ENCODE assay signal across 1 cellular context in the genomic region with DNA sequence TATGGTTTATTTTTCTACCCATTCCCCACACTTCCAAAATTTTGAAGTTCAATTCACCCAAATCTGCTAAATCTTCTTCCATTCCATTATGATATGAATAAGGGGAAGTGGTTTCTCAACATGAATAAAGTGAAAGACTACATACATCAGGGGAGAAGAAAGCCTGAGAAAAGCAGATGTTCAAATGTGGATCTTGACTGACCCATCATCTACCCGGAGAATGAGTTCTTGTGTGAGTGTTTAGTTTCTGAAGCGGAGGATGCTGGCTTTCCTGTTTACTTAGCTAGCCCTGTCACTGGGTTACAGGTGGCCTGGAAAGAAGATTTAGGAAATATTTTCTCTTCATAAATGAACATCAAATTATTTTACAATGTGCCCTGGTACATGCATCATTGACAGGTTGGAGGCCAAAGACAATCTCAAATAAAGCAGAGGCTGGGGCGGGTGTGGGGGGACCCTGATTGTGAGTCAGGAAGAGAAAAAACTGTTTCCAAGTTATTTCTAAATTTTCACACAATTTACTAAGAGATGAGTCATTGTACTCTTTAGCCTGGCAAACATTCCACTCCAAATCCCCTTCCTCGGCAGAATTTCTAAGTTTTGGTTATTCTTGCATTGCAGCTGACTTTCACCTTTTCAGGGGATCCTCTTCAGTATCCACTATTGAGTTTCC.
TF ChIP-seq lines count a peak whose summit lies in the region.

No MANE protein-coding gene starts in this region.

TF ChIP-seq in HepG2, 621 proteins besides CTCF, POLR2A, EP300 and RAD21 (continued from another document):
- TF ChIP-seq, protein P1, sequence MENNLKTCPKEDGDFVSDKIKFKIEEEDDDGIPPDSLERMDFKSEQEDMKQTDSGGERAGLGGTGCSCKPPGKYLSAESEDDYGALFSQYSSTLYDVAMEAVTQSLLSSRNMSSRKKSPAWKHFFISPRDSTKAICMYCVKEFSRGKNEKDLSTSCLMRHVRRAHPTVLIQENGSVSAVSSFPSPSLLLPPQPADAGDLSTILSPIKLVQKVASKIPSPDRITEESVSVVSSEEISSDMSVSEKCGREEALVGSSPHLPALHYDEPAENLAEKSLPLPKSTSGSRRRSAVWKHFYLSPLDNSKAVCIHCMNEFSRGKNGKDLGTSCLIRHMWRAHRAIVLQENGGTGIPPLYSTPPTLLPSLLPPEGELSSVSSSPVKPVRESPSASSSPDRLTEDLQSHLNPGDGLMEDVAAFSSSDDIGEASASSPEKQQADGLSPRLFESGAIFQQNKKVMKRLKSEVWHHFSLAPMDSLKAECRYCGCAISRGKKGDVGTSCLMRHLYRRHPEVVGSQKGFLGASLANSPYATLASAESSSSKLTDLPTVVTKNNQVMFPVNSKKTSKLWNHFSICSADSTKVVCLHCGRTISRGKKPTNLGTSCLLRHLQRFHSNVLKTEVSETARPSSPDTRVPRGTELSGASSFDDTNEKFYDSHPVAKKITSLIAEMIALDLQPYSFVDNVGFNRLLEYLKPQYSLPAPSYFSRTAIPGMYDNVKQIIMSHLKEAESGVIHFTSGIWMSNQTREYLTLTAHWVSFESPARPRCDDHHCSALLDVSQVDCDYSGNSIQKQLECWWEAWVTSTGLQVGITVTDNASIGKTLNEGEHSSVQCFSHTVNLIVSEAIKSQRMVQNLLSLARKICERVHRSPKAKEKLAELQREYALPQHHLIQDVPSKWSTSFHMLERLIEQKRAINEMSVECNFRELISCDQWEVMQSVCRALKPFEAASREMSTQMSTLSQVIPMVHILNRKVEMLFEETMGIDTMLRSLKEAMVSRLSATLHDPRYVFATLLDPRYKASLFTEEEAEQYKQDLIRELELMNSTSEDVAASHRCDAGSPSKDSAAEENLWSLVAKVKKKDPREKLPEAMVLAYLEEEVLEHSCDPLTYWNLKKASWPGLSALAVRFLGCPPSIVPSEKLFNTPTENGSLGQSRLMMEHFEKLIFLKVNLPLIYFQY (CRISPR knock-in tag; IDR thresholded peaks at IDR 0.05; ENCODE audit: borderline replicate concordance) = no peak
- TF ChIP-seq ZNF10 (CRISPR knock-in tag; IDR thresholded peaks at IDR 0.05; ENCODE audit: borderline replicate concordance, low read depth) = no peak
- TF ChIP-seq FOXA3 (CRISPR knock-in tag; IDR thresholded peaks at IDR 0.05) = 0 out of 2 replicates have a peak, but pooled peaks have one; percentile 17
- no peak for TF ChIP-seq FOXA1 (IDR thresholded peaks at IDR 0.05)
- TF ChIP-seq FOXA1 (CRISPR knock-in tag; IDR thresholded peaks at IDR 0.05) = 0 out of 2 replicates have a peak, but pooled peaks have one; percentile 26
- no peak for TF ChIP-seq KLF11 (CRISPR knock-in tag; IDR thresholded peaks at IDR 0.05)
- TF ChIP-seq ZNF326 (CRISPR knock-in tag; IDR thresholded peaks at IDR 0.05; ENCODE audit: borderline replicate concordance) = no peak
- TF ChIP-seq, protein P2, sequence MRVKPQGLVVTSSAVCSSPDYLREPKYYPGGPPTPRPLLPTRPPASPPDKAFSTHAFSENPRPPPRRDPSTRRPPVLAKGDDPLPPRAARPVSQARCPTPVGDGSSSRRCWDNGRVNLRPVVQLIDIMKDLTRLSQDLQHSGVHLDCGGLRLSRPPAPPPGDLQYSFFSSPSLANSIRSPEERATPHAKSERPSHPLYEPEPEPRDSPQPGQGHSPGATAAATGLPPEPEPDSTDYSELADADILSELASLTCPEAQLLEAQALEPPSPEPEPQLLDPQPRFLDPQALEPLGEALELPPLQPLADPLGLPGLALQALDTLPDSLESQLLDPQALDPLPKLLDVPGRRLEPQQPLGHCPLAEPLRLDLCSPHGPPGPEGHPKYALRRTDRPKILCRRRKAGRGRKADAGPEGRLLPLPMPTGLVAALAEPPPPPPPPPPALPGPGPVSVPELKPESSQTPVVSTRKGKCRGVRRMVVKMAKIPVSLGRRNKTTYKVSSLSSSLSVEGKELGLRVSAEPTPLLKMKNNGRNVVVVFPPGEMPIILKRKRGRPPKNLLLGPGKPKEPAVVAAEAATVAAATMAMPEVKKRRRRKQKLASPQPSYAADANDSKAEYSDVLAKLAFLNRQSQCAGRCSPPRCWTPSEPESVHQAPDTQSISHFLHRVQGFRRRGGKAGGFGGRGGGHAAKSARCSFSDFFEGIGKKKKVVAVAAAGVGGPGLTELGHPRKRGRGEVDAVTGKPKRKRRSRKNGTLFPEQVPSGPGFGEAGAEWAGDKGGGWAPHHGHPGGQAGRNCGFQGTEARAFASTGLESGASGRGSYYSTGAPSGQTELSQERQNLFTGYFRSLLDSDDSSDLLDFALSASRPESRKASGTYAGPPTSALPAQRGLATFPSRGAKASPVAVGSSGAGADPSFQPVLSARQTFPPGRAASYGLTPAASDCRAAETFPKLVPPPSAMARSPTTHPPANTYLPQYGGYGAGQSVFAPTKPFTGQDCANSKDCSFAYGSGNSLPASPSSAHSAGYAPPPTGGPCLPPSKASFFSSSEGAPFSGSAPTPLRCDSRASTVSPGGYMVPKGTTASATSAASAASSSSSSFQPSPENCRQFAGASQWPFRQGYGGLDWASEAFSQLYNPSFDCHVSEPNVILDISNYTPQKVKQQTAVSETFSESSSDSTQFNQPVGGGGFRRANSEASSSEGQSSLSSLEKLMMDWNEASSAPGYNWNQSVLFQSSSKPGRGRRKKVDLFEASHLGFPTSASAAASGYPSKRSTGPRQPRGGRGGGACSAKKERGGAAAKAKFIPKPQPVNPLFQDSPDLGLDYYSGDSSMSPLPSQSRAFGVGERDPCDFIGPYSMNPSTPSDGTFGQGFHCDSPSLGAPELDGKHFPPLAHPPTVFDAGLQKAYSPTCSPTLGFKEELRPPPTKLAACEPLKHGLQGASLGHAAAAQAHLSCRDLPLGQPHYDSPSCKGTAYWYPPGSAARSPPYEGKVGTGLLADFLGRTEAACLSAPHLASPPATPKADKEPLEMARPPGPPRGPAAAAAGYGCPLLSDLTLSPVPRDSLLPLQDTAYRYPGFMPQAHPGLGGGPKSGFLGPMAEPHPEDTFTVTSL (CRISPR knock-in tag; IDR thresholded peaks at IDR 0.05; ENCODE audit: borderline replicate concordance) = 0 out of 2 replicates have a peak, but pooled peaks have one; percentile 32
